In genomic region chr22:50184541-50185383, GRCh38 we compare ENCODE assay signal across 9 cellular contexts. TPM values are rescaled to one million over a fixed set of nuclear protein-coding genes. Genes with fewer than 3 reads are reported as not detected.
A peak's percentile ranks its signal among the peaks of the same experiment; 100 is the strongest.
DNase-seq lines count a peak whose midpoint lies in the region; ATAC-seq, FAIRE-seq and TF ChIP-seq lines count a peak whose summit lies in the region.
"Had no signal": no experiment of that assay in that cellular context is flagged by ENCODE, and none has a peak within 500 bp of the region (broad histone marks: within the 10 kb centered on the region; RNA-seq: fewer than 3 reads in every experiment).

No MANE protein-coding gene starts in this region.

- no peak overlapping the region for H3K27ac ChIP-seq in mesendoderm (ENCODE audit: low read depth, low read length)
- H3K27ac ChIP-seq in urinary bladder (ENCODE audit: low read depth): no peak overlapping the region

- no peak overlapping the region for H2BK15ac ChIP-seq in mesendoderm (replicated peaks; ENCODE audit: low read depth)

- peaks cover 1% of the 10 kb centered on the region for H3K27me3 Mint-ChIP-seq in activated naive CD4-positive, alpha-beta T cell treated with anti-CD3 and anti-CD28 coated beads for 36 hours (ENCODE audit: low read depth)
- H3K27me3 Mint-ChIP-seq in MCF 10A (ENCODE audit: insufficient read depth, unreplicated experiment): no peaks in the 10 kb centered on the region

- no peak overlapping the region for H2AK5ac ChIP-seq in mesendoderm (ENCODE audit: low read length)

- peaks cover 2% of the 10 kb centered on the region for H3K36me3 Mint-ChIP-seq in activated naive CD4-positive, alpha-beta T cell treated with anti-CD3 and anti-CD28 coated beads for 36 hours (ENCODE audit: low read depth)
- H3K36me3 Mint-ChIP-seq in MCF 10A (ENCODE audit: insufficient read depth, unreplicated experiment): peaks cover 3% of the 10 kb centered on the region

- no peak for ATAC-seq in HG02678 (IDR thresholded peaks at IDR 0.05; ENCODE audit: unreplicated experiment)

- POLR2A ChIA-PET in MCF 10A (lab: Yijun Ruan, JAX): no interaction called here

- peaks cover 8% of the 10 kb centered on the region for H3K79me2 ChIP-seq in mesendoderm (ENCODE audit: control insufficient read depth, insufficient read depth, low read length)

- no CpG with 5 or more reads among the region's 81 CpGs for WGBS in mesendoderm (ENCODE audit: extremely low coverage, insufficient coverage, low lambda C conversion rate)
- 20% methylated on average over 81 of the region's 81 CpGs for WGBS in urinary bladder

- DNase-seq in activated naive CD4-positive, alpha-beta T cell treated with anti-CD3 and anti-CD28 coated beads for 36 hours: no peak
- no peak for DNase-seq in activated naive CD4-positive, alpha-beta T cell (lab: John Stamatoyannopoulos, UW)
- DNase-seq in MCF 10A (ENCODE audit: unreplicated experiment) (no peak), mesendoderm (no peak), D721Med (ENCODE audit: insufficient read length, low spot score) (no peak), NCI-H2029 treated with DMSO at 0.1 percent for 48 hours (lab: John Stamatoyannopoulos, UW) (no peak)

- no peak overlapping the region for H3K18ac ChIP-seq in mesendoderm (ENCODE audit: low read length)

- intact Hi-C loops in activated naive CD4-positive, alpha-beta T cell treated with anti-CD3 and anti-CD28 coated beads for 36 hours (cut with micrococcal nuclease): loop anchor here (2.0 kb wide), 1 partner anchor 16 kb away; the partner anchor contains the start of gene SELENOO
- intact Hi-C loops in MCF 10A (cut with micrococcal nuclease): no loop called here

- no peak overlapping the region for H2BK5ac ChIP-seq in mesendoderm (ENCODE audit: low read length)

- FAIRE-seq in D721Med (lab: Jason Lieb, UNC): no peak
- FAIRE-seq: G401.6 had no signal

- H3K4me3 Mint-ChIP-seq in activated naive CD4-positive, alpha-beta T cell treated with anti-CD3 and anti-CD28 coated beads for 36 hours: peak overlapping the region; percentile 93
- peak overlapping the region; percentile 64 for H3K4me3 Mint-ChIP-seq in MCF 10A (ENCODE audit: unreplicated experiment)

- H3K9me3 Mint-ChIP-seq in activated naive CD4-positive, alpha-beta T cell treated with anti-CD3 and anti-CD28 coated beads for 36 hours: no peaks in the 10 kb centered on the region
- no peaks in the 10 kb centered on the region for H3K9me3 Mint-ChIP-seq in MCF 10A (ENCODE audit: unreplicated experiment)

- H3K4me3 ChIP-seq in mesendoderm (ENCODE audit: low read length) (no peak overlapping the region), urinary bladder (ENCODE audit: low read depth, low read length) (peak overlapping the region; percentile 44)

- peaks cover 30% of the 10 kb centered on the region for H3K4me1 Mint-ChIP-seq in activated naive CD4-positive, alpha-beta T cell treated with anti-CD3 and anti-CD28 coated beads for 36 hours (ENCODE audit: low read depth)
- no peaks in the 10 kb centered on the region for H3K4me1 Mint-ChIP-seq in MCF 10A (ENCODE audit: insufficient read depth, unreplicated experiment)

- no peaks in the 10 kb centered on the region for H3K27me3 ChIP-seq in mesendoderm (ENCODE audit: insufficient read depth, low read length, poor library complexity)

- peak overlapping the region; percentile 71 for H3K4me2 ChIP-seq in mesendoderm (ENCODE audit: low read length)

- peak overlapping the region; percentile 89 for H3K56ac ChIP-seq in mesendoderm (ENCODE audit: low read length)

- H3K36me3 ChIP-seq in mesendoderm (ENCODE audit: control insufficient read depth, insufficient read depth, low read length): no peaks in the 10 kb centered on the region
- no peaks in the 10 kb centered on the region for H3K36me3 ChIP-seq in urinary bladder (ENCODE audit: insufficient read depth)

- H3K4ac ChIP-seq in mesendoderm (ENCODE audit: low read depth, low read length): no peak overlapping the region

- H3K79me1 ChIP-seq in mesendoderm (ENCODE audit: low read length): peaks cover 6% of the 10 kb centered on the region

- H3K4me1 ChIP-seq in mesendoderm (ENCODE audit: control insufficient read depth, low read depth, low read length): no peaks in the 10 kb centered on the region
- H3K4me1 ChIP-seq in urinary bladder (ENCODE audit: insufficient read depth): peaks cover 4% of the 10 kb centered on the region

- no peak overlapping the region for H4K5ac ChIP-seq in mesendoderm (ENCODE audit: low read length)

- TF ChIP-seq CTCF in MCF 10A (IDR thresholded peaks at IDR 0.05; ENCODE audit: unreplicated experiment) (no peak), D721Med (IDR thresholded peaks at IDR 0.05; ENCODE audit: insufficient read depth, missing control alignments) (no peak)

- no TSS peak for BruUV-seq in MCF 10A (replicated peaks; lab: Mats Ljungman, UMichigan)

- no peak overlapping the region for H4K8ac ChIP-seq in mesendoderm (ENCODE audit: low read depth, low read length)

- peak overlapping the region; percentile 89 for H3K23ac ChIP-seq in mesendoderm (ENCODE audit: low read length)

- H2BK120ac ChIP-seq in mesendoderm (ENCODE audit: low read depth, low read length): no peak overlapping the region

- CTCF ChIA-PET in activated naive CD4-positive, alpha-beta T cell treated with anti-CD3 and anti-CD28 coated beads for 36 hours (lab: Charles Lee): no interaction called here
- CTCF ChIA-PET in MCF 10A (lab: Yijun Ruan, JAX): interaction anchor here (0.6 kb wide), 1 partner anchor 10 kb away, joined by 3 read pairs; no protein-coding TSS in a partner anchor

- peak overlapping the region; percentile 70 for H3K9ac ChIP-seq in mesendoderm (ENCODE audit: low read length)

- no peak overlapping the region for H3K27ac Mint-ChIP-seq in activated naive CD4-positive, alpha-beta T cell treated with anti-CD3 and anti-CD28 coated beads for 36 hours
- peak overlapping the region; percentile 70 for H3K27ac Mint-ChIP-seq in MCF 10A (ENCODE audit: low read depth, unreplicated experiment)

RNA-seq across cellular contexts. Expression of gene TRABD, which starts 1.0 kb away (rescaled TPM):
- total RNA-seq in activated naive CD4-positive, alpha-beta T cell treated with anti-CD3 and anti-CD28 coated beads for 36 hours: 10 to 100 TPM; 61.0 to 62.8 TPM
- total RNA-seq in MCF 10A (2022) (60.6 and 63.8 TPM in 2 replicates), urinary bladder (7.7 TPM)
- 34.7 TPM for polyA plus RNA-seq in mesendoderm (2013, experiment 1 of 2)
- 35.7 TPM for polyA plus RNA-seq in mesendoderm (2013, experiment 2 of 2)
- polyA plus RNA-seq in urinary bladder: 36.4 TPM

RNA-seq across cellular contexts. Expression of gene PANX2, which starts 14.2 kb away (rescaled TPM):
- 1 to 10 TPM; 1.2 to 1.7 TPM for total RNA-seq in activated naive CD4-positive, alpha-beta T cell treated with anti-CD3 and anti-CD28 coated beads for 36 hours
- total RNA-seq in MCF 10A (2022) (0.77 and 2.7 TPM in 2 replicates), urinary bladder (0.63 TPM)
- polyA plus RNA-seq in mesendoderm (2013, experiment 1 of 2): 1.1 TPM
- 1.1 TPM for polyA plus RNA-seq in mesendoderm (2013, experiment 2 of 2)
- polyA plus RNA-seq in urinary bladder: 2.3 TPM

RNA-seq across cellular contexts. Expression of gene SELENOO, which starts 16.0 kb away (rescaled TPM):
- 10 to 100 TPM; 16.5 to 16.7 TPM for total RNA-seq in activated naive CD4-positive, alpha-beta T cell treated with anti-CD3 and anti-CD28 coated beads for 36 hours
- 16.1 and 21.9 TPM in 2 replicates for total RNA-seq in MCF 10A (2022)
- polyA plus RNA-seq in mesendoderm (2013, experiment 1 of 2): 8.4 TPM
- polyA plus RNA-seq in mesendoderm (2013, experiment 2 of 2): 8.9 TPM
- total RNA-seq in urinary bladder: 9.5 TPM
- 23.0 TPM for polyA plus RNA-seq in urinary bladder
